29 cellular contexts compared by ENCODE assay signal in the genomic region with DNA sequence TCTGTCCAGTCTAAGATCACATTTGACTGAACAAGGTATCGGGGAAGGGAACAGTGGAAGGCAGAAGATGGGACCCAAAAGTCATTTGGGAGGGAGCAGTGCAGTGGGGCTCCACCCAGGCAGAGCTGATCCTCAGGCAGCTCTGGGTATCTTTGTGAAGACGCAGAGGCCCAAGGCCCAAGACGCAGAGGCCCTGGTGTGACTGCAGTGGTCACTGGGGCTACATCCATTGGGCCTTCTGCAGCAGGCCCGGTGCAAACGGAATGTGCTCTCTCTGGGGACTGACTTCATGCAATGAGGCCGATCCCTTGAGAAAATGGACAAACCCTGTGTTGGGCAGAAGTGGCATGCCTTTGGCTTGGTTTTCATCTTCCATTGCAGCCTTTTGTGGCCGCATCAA.
"Had no signal": no experiment of that assay in that cellular context is flagged by ENCODE, and none has a peak within 500 bp of the region (broad histone marks: within the 10 kb centered on the region; RNA-seq: fewer than 3 reads in every experiment).

No MANE protein-coding gene starts in this region.

- H3K27me3 Mint-ChIP-seq: stimulated activated memory B cell treated with anti-CD40 and anti-IgM and Interleukin-4, amounts not matched to agents 10 μg/mL and 1 μg/mL and 100 μg/mL, for 72 hours; stimulated activated naive B cell treated with anti-CD40 and anti-IgM and Interleukin-4, amounts not matched to agents 10 μg/mL and 1 μg/mL and 100 μg/mL, for 72 hours; stimulated activated naive CD8-positive, alpha-beta T cell treated with anti-CD3 and anti-CD28 coated beads, Interleukin-15, amount 100 ng/mL, for 72 hours; stimulated activated naive CD8-positive, alpha-beta T cell treated with anti-CD3 and anti-CD28 coated beads, Interleukin-15, Interleukin-2, amounts not matched to agents 100 ng/mL and 50 ng/mL, for 24 hours had no signal

- H3K4me3 ChIP-seq: stomach, suprapubic skin, testis, thoracic aorta, thyroid gland, tibial artery, tibial nerve, transverse colon, upper lobe of left lung, upper lobe of right lung, uterus, vagina had no signal

- H3K4me1 ChIP-seq: stomach, suprapubic skin, thyroid gland, tibial artery, tibial nerve, transverse colon, upper lobe of left lung, upper lobe of right lung, uterus, vagina had no signal

- H3K27ac Mint-ChIP-seq: stimulated activated effector memory CD8-positive, alpha-beta T cell treated with anti-CD3 and anti-CD28 coated beads, Interleukin-12 subunit alpha, Interleukin-12 subunit beta, amount 100 ng/mL, for 72 hours; stimulated activated memory B cell treated with anti-CD40 and anti-IgM and Interleukin-4, amounts not matched to agents 10 μg/mL and 1 μg/mL and 100 μg/mL, for 72 hours; stimulated activated naive B cell treated with anti-CD40 and anti-IgM and Interleukin-4, amounts not matched to agents 10 μg/mL and 1 μg/mL and 100 μg/mL, for 72 hours; stimulated activated naive CD8-positive, alpha-beta T cell treated with anti-CD3 and anti-CD28 coated beads, Interleukin-15, amount 100 ng/mL, for 72 hours; stimulated activated naive CD8-positive, alpha-beta T cell treated with anti-CD3 and anti-CD28 coated beads, Interleukin-15, Interleukin-2, amounts not matched to agents 100 ng/mL and 50 ng/mL, for 24 hours; type B pancreatic cell had no signal

- DNase-seq: stimulated activated CD4-positive, alpha-beta T cell treated with anti-CD3 and anti-CD28 coated beads, Interleukin-2, amount 100 ng/mL, for 48 hours; stimulated activated CD4-positive, alpha-beta T cell treated with anti-CD3 and anti-CD28 coated beads, Interleukin-4, amount 100 ng/mL, for 1 hour; stimulated activated CD4-positive, alpha-beta T cell treated with anti-CD3 and anti-CD28 coated beads, Interleukin-4, amount 100 ng/mL, for 24 hours; stimulated activated CD4-positive, alpha-beta T cell treated with anti-CD3 and anti-CD28 coated beads, Interleukin-4, amount 100 ng/mL, for 4 hours; stimulated activated CD8-positive, alpha-beta memory T cell treated with anti-CD3 and anti-CD28 coated beads, Interleukin-4, amount 100 ng/mL, for 48 hours; stimulated activated naive B cell treated with anti-CD40 and anti-IgM and Interleukin-4, amounts not matched to agents 10 μg/mL and 1 μg/mL and 100 μg/mL, for 72 hours; stimulated activated naive CD4-positive, alpha-beta T cell; stimulated activated naive CD4-positive, alpha-beta T cell treated with Interleukin-2 at 50 U/mL for 16 hours; stimulated activated naive CD8-positive, alpha-beta T cell treated with anti-CD3 and anti-CD28 coated beads, Interleukin-15, amount 100 ng/mL, for 72 hours; stimulated activated naive CD8-positive, alpha-beta T cell treated with anti-CD3 and anti-CD28 coated beads, Interleukin-15, Interleukin-2, amounts not matched to agents 100 U/mL and 50 U/mL, for 24 hours; stomach; substantia nigra; testis; thyroid gland; tibial artery; transverse colon; trophoblast cell; upper lobe of right lung; uterus had no signal

- H3K27ac ChIP-seq: stomach, suprapubic skin, testis, thoracic aorta, thyroid gland, tibial artery, tibial nerve, transverse colon, upper lobe of left lung, upper lobe of right lung, uterus, vagina had no signal

- H3K4me3 Mint-ChIP-seq: stimulated activated effector memory CD8-positive, alpha-beta T cell treated with anti-CD3 and anti-CD28 coated beads, Interleukin-12 subunit alpha, Interleukin-12 subunit beta, amount 100 ng/mL, for 72 hours; stimulated activated memory B cell treated with anti-CD40 and anti-IgM and Interleukin-4, amounts not matched to agents 10 μg/mL and 1 μg/mL and 100 μg/mL, for 72 hours; stimulated activated naive B cell treated with anti-CD40 and anti-IgM and Interleukin-4, amounts not matched to agents 10 μg/mL and 1 μg/mL and 100 μg/mL, for 72 hours; stimulated activated naive CD8-positive, alpha-beta T cell treated with anti-CD3 and anti-CD28 coated beads, Interleukin-15, amount 100 ng/mL, for 72 hours; stimulated activated naive CD8-positive, alpha-beta T cell treated with anti-CD3 and anti-CD28 coated beads, Interleukin-15, Interleukin-2, amounts not matched to agents 100 ng/mL and 50 ng/mL, for 24 hours; type B pancreatic cell had no signal

- H3K27me3 ChIP-seq: stomach, testis, thyroid gland, tibial artery, tibial nerve, transverse colon, upper lobe of left lung, upper lobe of right lung, uterus, vagina had no signal

- H3K36me3 Mint-ChIP-seq: stimulated activated effector memory CD8-positive, alpha-beta T cell treated with anti-CD3 and anti-CD28 coated beads, Interleukin-12 subunit alpha, Interleukin-12 subunit beta, amount 100 ng/mL, for 72 hours; stimulated activated memory B cell treated with anti-CD40 and anti-IgM and Interleukin-4, amounts not matched to agents 10 μg/mL and 1 μg/mL and 100 μg/mL, for 72 hours; stimulated activated naive B cell treated with anti-CD40 and anti-IgM and Interleukin-4, amounts not matched to agents 10 μg/mL and 1 μg/mL and 100 μg/mL, for 72 hours; type B pancreatic cell had no signal

- H3K36me3 ChIP-seq: stomach, suprapubic skin, thoracic aorta, thyroid gland, tibial artery, tibial nerve, transverse colon, upper lobe of left lung, upper lobe of right lung, uterus, vagina had no signal

- ATAC-seq: stimulated activated effector memory CD8-positive, alpha-beta T cell treated with anti-CD3 and anti-CD28 coated beads, Interleukin-12 subunit alpha, Interleukin-12 subunit beta, amount 100 ng/mL, for 72 hours; stimulated activated memory B cell treated with anti-CD40 and anti-IgM and Interleukin-4, amounts not matched to agents 10 μg/mL and 1 μg/mL and 100 μg/mL, for 72 hours; stimulated activated naive B cell treated with anti-CD40 and anti-IgM and Interleukin-4, amounts not matched to agents 10 μg/mL and 1 μg/mL and 100 μg/mL, for 72 hours; stimulated activated naive CD8-positive, alpha-beta T cell treated with anti-CD3 and anti-CD28 coated beads, Interleukin-15, amount 100 ng/mL, for 72 hours; stimulated activated naive CD8-positive, alpha-beta T cell treated with anti-CD3 and anti-CD28 coated beads, Interleukin-15, Interleukin-2, amounts not matched to agents 100 U/mL and 50 U/mL, for 24 hours; upper lobe of right lung had no signal

- H3K9me3 ChIP-seq: stomach, suprapubic skin, testis, thoracic aorta, thyroid gland, tibial artery, tibial nerve, transverse colon, upper lobe of left lung, upper lobe of right lung, uterus, vagina had no signal

- FAIRE-seq: urothelium cell line had no signal

- H3K4me1 Mint-ChIP-seq: stimulated activated effector memory CD8-positive, alpha-beta T cell treated with anti-CD3 and anti-CD28 coated beads, Interleukin-12 subunit alpha, Interleukin-12 subunit beta, amount 100 ng/mL, for 72 hours; stimulated activated memory B cell treated with anti-CD40 and anti-IgM and Interleukin-4, amounts not matched to agents 10 μg/mL and 1 μg/mL and 100 μg/mL, for 72 hours; stimulated activated naive B cell treated with anti-CD40 and anti-IgM and Interleukin-4, amounts not matched to agents 10 μg/mL and 1 μg/mL and 100 μg/mL, for 72 hours; stimulated activated naive CD8-positive, alpha-beta T cell treated with anti-CD3 and anti-CD28 coated beads, Interleukin-15, amount 100 ng/mL, for 72 hours had no signal

- H3K9me3 Mint-ChIP-seq: type B pancreatic cell had no signal
